Comparison of ENCODE assay signal across 8 cellular contexts in the genomic region with DNA sequence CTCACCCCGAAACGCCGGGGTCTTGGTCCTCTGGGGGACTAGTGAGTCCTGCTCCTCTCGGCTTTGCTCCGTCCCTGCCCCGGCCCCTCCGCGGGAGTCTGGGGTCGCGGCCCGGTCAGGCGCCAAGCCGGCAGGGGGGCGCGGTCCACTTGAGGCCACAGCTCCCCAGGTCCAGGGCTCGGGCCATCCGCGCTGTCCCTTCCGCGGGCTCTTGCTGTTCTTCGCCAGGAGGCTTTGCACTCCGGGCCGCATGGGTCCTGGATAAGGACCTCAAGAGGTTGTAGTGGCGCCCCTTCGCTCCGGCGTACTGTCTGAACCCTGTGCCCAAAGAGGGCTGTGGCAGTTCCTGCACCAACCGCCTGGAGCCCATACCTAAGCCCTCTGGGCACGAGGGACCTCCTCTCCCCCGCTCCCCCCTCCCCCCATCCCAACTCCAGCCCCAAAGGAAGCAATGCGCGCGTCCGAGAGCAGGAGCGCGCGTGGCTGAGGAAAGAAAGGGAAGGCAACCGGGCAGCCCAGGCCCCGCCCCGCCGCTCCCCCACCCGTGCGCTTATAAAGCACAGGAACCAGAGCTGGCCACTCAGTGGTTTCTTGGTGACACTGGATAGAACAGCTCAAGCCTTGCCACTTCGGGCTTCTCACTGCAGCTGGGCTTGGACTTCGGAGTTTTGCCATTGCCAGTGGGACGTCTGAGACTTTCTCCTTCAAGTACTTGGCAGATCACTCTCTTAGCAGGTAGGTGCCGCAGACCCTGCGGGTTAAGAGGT. TPM values are rescaled to one million over a fixed set of nuclear protein-coding genes. Genes with fewer than 3 reads are reported as not detected.
A peak's percentile ranks its signal among the peaks of the same experiment; 100 is the strongest.
DNase-seq lines count a peak whose midpoint lies in the region; ATAC-seq lines count a peak whose summit lies in the region.

A gene with protein sequence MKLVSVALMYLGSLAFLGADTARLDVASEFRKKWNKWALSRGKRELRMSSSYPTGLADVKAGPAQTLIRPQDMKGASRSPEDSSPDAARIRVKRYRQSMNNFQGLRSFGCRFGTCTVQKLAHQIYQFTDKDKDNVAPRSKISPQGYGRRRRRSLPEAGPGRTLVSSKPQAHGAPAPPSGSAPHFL (plus strand): TSS at position 579 of the 767 bp plus-strand sequence. CDS start 628 bp downstream, outside the sequence.

- H3K4me3 Mint-ChIP-seq in T-helper 2 cell treated with Interferon-gamma antibody and Interleukin-4, amounts not matched to agents 5 μg/mL and 100 μg/mL, for 36 hours, result peak within 1 kb of the TSS; percentile 99

- ATAC-seq in left colon (peak; percentile 47), GM21825 (IDR thresholded peaks at IDR 0.05; ENCODE audit: unreplicated experiment) (no peak)

- intact Hi-C loops in left colon (cut with DNase I, micrococcal nuclease), result loop anchor here in 1 of 2 donors (5.0 kb wide), 2 partner anchors 97 to 547 kb away; no protein-coding TSS in a partner anchor

- DNase-seq in NCI-H1694 treated with DMSO at 0.1 percent for 48 hours (lab: John Stamatoyannopoulos, UW) (peak; percentile 18), NCI-H1694 (lab: John Stamatoyannopoulos, UW) (no peak), Kasumi-1 (lab: John Stamatoyannopoulos, UW) (peak; percentile 48 to 57), dermis microvascular lymphatic vessel endothelial cell (ENCODE audit: low read depth in 2 of 2) (peak; percentile 89 to 94), left colon (peak; percentile 90 to 91)
- DNase-seq in T-helper 2 cell treated with Interferon-gamma antibody and Interleukin-4, amounts not matched to agents 5 μg/mL and 100 μg/mL, for 36 hours (ENCODE audit: low spot score), result no peak
- DNase-seq in stimulated activated CD4-positive, alpha-beta T cell treated with anti-CD3 and anti-CD28 coated beads, Interleukin-12 subunit alpha, Interleukin-12 subunit beta, amount 100 ng/mL, for 4 hours, result peak; percentile 25

- H3K36me3 Mint-ChIP-seq in T-helper 2 cell treated with Interferon-gamma antibody and Interleukin-4, amounts not matched to agents 5 μg/mL and 100 μg/mL, for 36 hours (ENCODE audit: low read depth), result peaks cover 3% of the 10 kb centered on the region

- peaks cover 80% of the 10 kb centered on the region for H3K27me3 Mint-ChIP-seq in T-helper 2 cell treated with Interferon-gamma antibody and Interleukin-4, amounts not matched to agents 5 μg/mL and 100 μg/mL, for 36 hours (ENCODE audit: low read depth)

- peaks cover 39% of the 10 kb centered on the region for H3K4me1 Mint-ChIP-seq in T-helper 2 cell treated with Interferon-gamma antibody and Interleukin-4, amounts not matched to agents 5 μg/mL and 100 μg/mL, for 36 hours (ENCODE audit: low read depth)

- no peaks in the 10 kb centered on the region for H3K9me3 Mint-ChIP-seq in T-helper 2 cell treated with Interferon-gamma antibody and Interleukin-4, amounts not matched to agents 5 μg/mL and 100 μg/mL, for 36 hours

- no peak within 1 kb of the TSS for H3K27ac Mint-ChIP-seq in T-helper 2 cell treated with Interferon-gamma antibody and Interleukin-4, amounts not matched to agents 5 μg/mL and 100 μg/mL, for 36 hours

RNA-seq across cellular contexts. Expression of the gene that starts here (rescaled TPM):
- total RNA-seq in dermis microvascular lymphatic vessel endothelial cell (137 and 314 TPM in 2 replicates), left colon (10 to 100 TPM; 47.1 to 81.7 TPM)

Comparison
In these comparisons a context has a peak if more than half of its experiments do, and no peak if none do; other contexts are left out.
1. DNase-seq: peak in NCI-H1694 treated with DMSO at 0.1 percent for 48 hours (single experiment), Kasumi-1 (2 of 2), dermis microvascular lymphatic vessel endothelial cell (2 of 2), left colon (2 of 2) and stimulated activated CD4-positive, alpha-beta T cell treated with anti-CD3 and anti-CD28 coated beads, Interleukin-12 subunit alpha, Interleukin-12 subunit beta, amount 100 ng/mL, for 4 hours (single experiment); none in NCI-H1694 (single experiment) and T-helper 2 cell treated with Interferon-gamma antibody and Interleukin-4, amounts not matched to agents 5 μg/mL and 100 μg/mL, for 36 hours (single experiment).